3 cellular contexts compared by ENCODE assay signal in the genomic region with DNA sequence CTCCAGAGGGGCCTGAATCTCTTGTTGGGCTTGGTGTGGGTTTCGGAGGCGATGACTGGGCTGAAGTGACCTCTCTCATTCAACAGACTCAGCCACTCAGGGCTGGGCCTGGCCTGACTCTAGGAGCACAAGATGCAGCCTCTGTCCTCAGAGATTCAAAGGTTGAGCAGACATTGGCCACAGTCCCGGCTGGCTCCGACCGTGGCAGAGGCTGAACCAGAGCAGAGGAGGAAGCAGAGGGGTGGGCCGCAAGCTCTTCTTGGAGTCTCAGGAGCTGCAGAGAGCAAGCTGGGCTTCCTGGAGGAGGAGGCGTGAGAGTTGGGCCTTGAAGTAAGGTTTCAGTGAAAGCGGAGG.
TF ChIP-seq lines count a peak whose summit lies in the region.

No MANE protein-coding gene starts in this region.

TF ChIP-seq in GM12891, 5 proteins besides CTCF, POLR2A, EP300 and RAD21:
- TF ChIP-seq SPI1 (IDR thresholded peaks at IDR 0.05; ENCODE audit: low read depth, low read length) (no peak), PAX5 (IDR thresholded peaks at IDR 0.05; ENCODE audit: insufficient read depth, low read length, severe bottlenecking) (no peak), POU2F2 (IDR thresholded peaks at IDR 0.05; ENCODE audit: low read depth, low read length) (no peak)

TF ChIP-seq in IMR-90, 13 proteins besides CTCF, POLR2A, EP300 and RAD21:
- no peak for TF ChIP-seq BHLHE40 (IDR thresholded peaks at IDR 0.05; ENCODE audit: low read depth, low read length)
- no peak for TF ChIP-seq CEBPB (IDR thresholded peaks at IDR 0.05; ENCODE audit: low read depth, low read length)
- TF ChIP-seq, protein P1, sequence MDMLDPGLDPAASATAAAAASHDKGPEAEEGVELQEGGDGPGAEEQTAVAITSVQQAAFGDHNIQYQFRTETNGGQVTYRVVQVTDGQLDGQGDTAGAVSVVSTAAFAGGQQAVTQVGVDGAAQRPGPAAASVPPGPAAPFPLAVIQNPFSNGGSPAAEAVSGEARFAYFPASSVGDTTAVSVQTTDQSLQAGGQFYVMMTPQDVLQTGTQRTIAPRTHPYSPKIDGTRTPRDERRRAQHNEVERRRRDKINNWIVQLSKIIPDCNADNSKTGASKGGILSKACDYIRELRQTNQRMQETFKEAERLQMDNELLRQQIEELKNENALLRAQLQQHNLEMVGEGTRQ (IDR thresholded peaks at IDR 0.05; ENCODE audit: low read depth, low read length) = no peak
- no peak for TF ChIP-seq RCOR1 (IDR thresholded peaks at IDR 0.05; ENCODE audit: insufficient replicate concordance, low read length)
- TF ChIP-seq, protein P2, sequence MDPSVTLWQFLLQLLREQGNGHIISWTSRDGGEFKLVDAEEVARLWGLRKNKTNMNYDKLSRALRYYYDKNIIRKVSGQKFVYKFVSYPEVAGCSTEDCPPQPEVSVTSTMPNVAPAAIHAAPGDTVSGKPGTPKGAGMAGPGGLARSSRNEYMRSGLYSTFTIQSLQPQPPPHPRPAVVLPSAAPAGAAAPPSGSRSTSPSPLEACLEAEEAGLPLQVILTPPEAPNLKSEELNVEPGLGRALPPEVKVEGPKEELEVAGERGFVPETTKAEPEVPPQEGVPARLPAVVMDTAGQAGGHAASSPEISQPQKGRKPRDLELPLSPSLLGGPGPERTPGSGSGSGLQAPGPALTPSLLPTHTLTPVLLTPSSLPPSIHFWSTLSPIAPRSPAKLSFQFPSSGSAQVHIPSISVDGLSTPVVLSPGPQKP (IDR thresholded peaks at IDR 0.05; ENCODE audit: borderline replicate concordance, low read depth, low read length) = no peak
- no peak for TF ChIP-seq MAFK (IDR thresholded peaks at IDR 0.05; ENCODE audit: low read depth, low read length)
- no peak for TF ChIP-seq CHD1 (IDR thresholded peaks at IDR 0.05; ENCODE audit: low read depth, low read length)
- TF ChIP-seq MXI1 (IDR thresholded peaks at IDR 0.05; ENCODE audit: borderline replicate concordance, low read depth, low read length) = no peak
- no peak for TF ChIP-seq MAZ (IDR thresholded peaks at IDR 0.05; ENCODE audit: borderline replicate concordance, low read depth, low read length)

TF ChIP-seq in H1, 55 proteins besides CTCF, POLR2A, EP300 and RAD21:
- TF ChIP-seq JUN (IDR thresholded peaks at IDR 0.05; ENCODE audit: low read depth, low read length) = no peak
- TF ChIP-seq PHF8 (conservative IDR thresholded peaks at IDR 0.05; ENCODE audit: low read depth, low read length) = no peak
- no peak for TF ChIP-seq SIRT6 (IDR thresholded peaks at IDR 0.05; ENCODE audit: low read length)
- TF ChIP-seq SP4 (IDR thresholded peaks at IDR 0.05; ENCODE audit: low read length) = no peak
